ENCODE assay signal across 7 cellular contexts in genomic region chr7:43778293-43779031, GRCh38. TPM values are rescaled to one million over a fixed set of nuclear protein-coding genes. Genes with fewer than 3 reads are reported as not detected.
DNase-seq lines count a peak whose midpoint lies in the region; ATAC-seq, FAIRE-seq and TF ChIP-seq lines count a peak whose summit lies in the region.
"Not testable (repeated sequence)": the region's sequence is repeated elsewhere in the genome, so short reads cannot be mapped to it uniquely, and the experiment has no call there.

No MANE protein-coding gene starts in this region.

- not testable (repeated sequence) for H3K9me2 ChIP-seq in PC-9 (ENCODE audit: insufficient read depth)

- not testable (repeated sequence) for TF ChIP-seq RAD21 in K562 (CRISPR knock-in tag; conservative IDR thresholded peaks at IDR 0.05 in 1 of 2, IDR thresholded peaks at IDR 0.05 in 1 of 2)

- peak; percentile 39; the same call in 2 of the 3 replicates for ATAC-seq in K562

- not testable (repeated sequence) for TF ChIP-seq POLR2A in K562 (conservative IDR thresholded peaks at IDR 0.05)

- not testable (repeated sequence) for H3K27ac Mint-ChIP-seq in Calu3 (ENCODE audit: unreplicated experiment); osteocyte (ENCODE audit: unreplicated experiment)

- H3K79me2 ChIP-seq in PC-9 (ENCODE audit: low read depth); K562 (ENCODE audit: control insufficient read depth, insufficient read depth, low read length): not testable (repeated sequence)

- not testable (repeated sequence) for H4K20me1 ChIP-seq in PC-9 (ENCODE audit: insufficient read depth); K562 (replicated peaks; ENCODE audit: control insufficient read depth, insufficient read depth, low read length)

- not testable (repeated sequence) for H3K9me1 ChIP-seq in K562 (ENCODE audit: control insufficient read depth, insufficient read depth, low read length)

- in situ Hi-C loops in K562 (cut with MboI), result not testable (repeated sequence)

- H3K9ac ChIP-seq in K562 (ENCODE audit: insufficient read depth in 1 of 2, low read depth in 2 of 2, low read length in 2 of 2), result not testable (repeated sequence)

- H3K4me1 ChIP-seq in HEK293 (ENCODE audit: control insufficient read depth, insufficient read depth, low read length), result not testable (repeated sequence)
- peaks cover 34% of the 10 kb centered on the region for H3K4me1 ChIP-seq in PC-9 (replicated peaks; ENCODE audit: insufficient read depth)
- H3K4me1 ChIP-seq in K562 (replicated peaks in 1 of 2; ENCODE audit: control insufficient read depth in 2 of 2, insufficient read depth in 2 of 2, low read length in 2 of 2), result peaks cover 11 to 16% of the 10 kb centered on the region in 2 experiments; a peak in 3 of 5 replicates

- H3K9me3 ChIP-seq in HEK293 (ENCODE audit: control insufficient read depth, insufficient read depth, low read depth, low read length); PC-9 (ENCODE audit: insufficient read depth, low read depth); K562 (replicated peaks; ENCODE audit: control insufficient read depth, insufficient read depth, low read depth, low read length): not testable (repeated sequence)

- not testable (repeated sequence) for DNase-seq in Calu3; K562 (ENCODE audit: extremely low read depth in 1 of 4, low spot score in 3 of 4)
- peak in 1 of 2 experiments; percentile 83 for DNase-seq in PC-9
- peak; percentile 26 for DNase-seq in activated CD8-positive, alpha-beta memory T cell treated with anti-CD3 and anti-CD28 coated beads for 24 hours
- peak; percentile 22 for DNase-seq in cardiac septum (ENCODE audit: low spot score)
- peak; percentile 36 for DNase-seq in osteocyte (ENCODE audit: extremely low spot score, unreplicated experiment)

- not testable (repeated sequence) for H3K27me3 Mint-ChIP-seq in Calu3 (ENCODE audit: unreplicated experiment); osteocyte (ENCODE audit: unreplicated experiment)

- H3K4me3 Mint-ChIP-seq in Calu3 (ENCODE audit: low read depth, unreplicated experiment), result peak overlapping the region; percentile 70
- not testable (repeated sequence) for H3K4me3 Mint-ChIP-seq in osteocyte (ENCODE audit: unreplicated experiment)

- POLR2A ChIA-PET in HEK293 (lab: Yijun Ruan, JAX), result not testable (repeated sequence)
- POLR2A ChIA-PET in PC-9 (lab: Charles Lee; ENCODE audit: unreplicated experiment) (interaction anchor here (0.9 kb wide), 1 partner anchor 196 kb away, joined by 4 read pairs; the partner anchor contains the start of gene STK17A), K562 (lab: Yijun Ruan, JAX) (interaction anchor here (0.6 to 1.6 kb wide), 3 partner anchors 10 to 32 kb away, joined by 3 to 4 read pairs (median 4); no protein-coding TSS in a partner anchor)

- H3F3A ChIP-seq in PC-9 (ENCODE audit: insufficient read depth, low read depth), result peaks cover 23% of the 10 kb centered on the region; the same call in 1 of the 2 replicates

- TF ChIP-seq CTCF in Calu3 (IDR thresholded peaks at IDR 0.05; ENCODE audit: unreplicated experiment); HEK293 (tag by site-specific recombination; IDR thresholded peaks at IDR 0.05); PC-9 (conservative IDR thresholded peaks at IDR 0.05); K562 (IDR thresholded peaks at IDR 0.05 in 2 of 3, conservative IDR thresholded peaks at IDR 0.05 in 1 of 3; ENCODE audit: insufficient read depth in 2 of 3, low read depth in 1 of 3, low read length in 3 of 3); osteocyte (IDR thresholded peaks at IDR 0.05): not testable (repeated sequence)

- H3K27ac ChIP-seq in HEK293 (ENCODE audit: extremely low read depth, low read depth, low read length), result not testable (repeated sequence)
- H3K27ac ChIP-seq in PC-9 (0 out of 2 replicates have a peak overlapping the region, but pooled peaks have one; percentile 25), K562 (ENCODE audit: extremely low read depth, low read depth, low read length) (peak overlapping the region; percentile 67; the same call in 2 of the 3 replicates)

- H3K4me1 Mint-ChIP-seq in Calu3 (ENCODE audit: low read depth, unreplicated experiment), result peaks cover 16% of the 10 kb centered on the region
- not testable (repeated sequence) for H3K4me1 Mint-ChIP-seq in osteocyte (ENCODE audit: unreplicated experiment)

- not testable (repeated sequence) for H3K9me3 Mint-ChIP-seq in Calu3 (ENCODE audit: low read depth, unreplicated experiment); osteocyte (ENCODE audit: unreplicated experiment)

- BruUV-seq in Calu3 (replicated peaks; lab: Mats Ljungman, UMichigan); PC-9 (replicated peaks; lab: Mats Ljungman, UMichigan); K562 (replicated peaks; lab: Mats Ljungman, UMichigan): not testable (repeated sequence)

- peak overlapping the region; percentile 39; the same call in 1 of the 2 replicates for H2AFZ ChIP-seq in PC-9
- 0 out of 2 replicates have a peak overlapping the region, but pooled peaks have one; percentile 51 for H2AFZ ChIP-seq in K562 (ENCODE audit: low read depth, low read length)

- FAIRE-seq in K562 (lab: Jason Lieb, UNC), result not testable (repeated sequence)

- not testable (repeated sequence) for TF ChIP-seq EP300 in K562 (IDR thresholded peaks at IDR 0.05; ENCODE audit: low read length)

- not testable (repeated sequence) for H3K4me3 ChIP-seq in HEK293 (ENCODE audit: low read depth, low read length); K562
- H3K4me3 ChIP-seq in PC-9, result peak overlapping the region; percentile 43; the same call in 1 of the 2 replicates

- intact Hi-C loops in Calu3 (cut with micrococcal nuclease; ENCODE audit: unreplicated experiment); cardiac septum (cut with DNase I): not testable (repeated sequence)
- intact Hi-C loops in PC-9 (cut with micrococcal nuclease; ENCODE audit: unreplicated experiment), result loop anchor here (2.0 kb wide), 2 partner anchors 14 to 50 kb away; partner anchors contain the start of gene COA1
- intact Hi-C loops in K562 (cut with micrococcal nuclease), result loop anchor here (2.0 kb wide), 1 partner anchor 14 kb away; no protein-coding TSS in a partner anchor

- CTCF ChIA-PET in Calu3 (lab: Charles Lee); HEK293 (lab: Yijun Ruan, JAX); PC-9 (lab: Charles Lee); K562 (lab: Yijun Ruan, JAX; ENCODE audit: low intra/inter-chr PET ratio): not testable (repeated sequence)

- not testable (repeated sequence) for H3K36me3 Mint-ChIP-seq in Calu3 (ENCODE audit: insufficient read depth, unreplicated experiment)
- peaks cover 11% of the 10 kb centered on the region for H3K36me3 Mint-ChIP-seq in osteocyte (ENCODE audit: unreplicated experiment)

- not testable (repeated sequence) for H3K36me3 ChIP-seq in HEK293 (ENCODE audit: control insufficient read depth in 2 of 2, insufficient read depth in 1 of 2, low read length in 2 of 2); PC-9 (ENCODE audit: low read depth); K562 (ENCODE audit: control insufficient read depth, insufficient read depth, low read length)

- peak overlapping the region; percentile 73 for H3K4me2 ChIP-seq in PC-9
- peak overlapping the region; percentile 55 for H3K4me2 ChIP-seq in K562 (ENCODE audit: insufficient read depth, low read length)

- WGBS in K562 (ENCODE audit: insufficient coverage, low coverage, missing lambda C conversion rate), result 68% methylated on average over 13 of the region's 18 CpGs

- not testable (repeated sequence) for H3K27me3 ChIP-seq in PC-9 (ENCODE audit: insufficient read depth, low read depth); K562 (ENCODE audit: control insufficient read depth in 2 of 2, insufficient read depth in 2 of 2, low read length in 2 of 2)

RNA-seq across cellular contexts. Expression of gene BLVRA, which starts 20.0 kb away (rescaled TPM):
- total RNA-seq in Calu3 (2022) (29.8 and 36.4 TPM in 2 replicates), PC-9 (2021) (36.4 and 49.5 TPM in 2 replicates), K562 (2014; rRNA removed) (48.2 and 59.6 TPM in 2 replicates), K562 (2014; rRNA removed; fragmentation: Illumina TruSeq; extraction: Trizol) (54.4 and 54.8 TPM in 2 replicates), K562 (2015; rRNA removed; fragmentation: Illumina TruSeq; extraction: Trizol) (48.3 and 48.5 TPM in 2 replicates), K562 (2021) (50.9 and 56.6 TPM in 2 replicates), cardiac septum (48.6 TPM), osteocyte (19.0 and 21.2 TPM in 2 replicates)
- total RNA-seq in K562 (2011; cell fraction: chromatin; rRNA removed; ENCODE audit: low replicate concordance), result 13.8 and 14.5 TPM in 2 replicates
- total RNA-seq in K562 (2011; cell fraction: nucleolus; rRNA removed), result 9.5 and 15.5 TPM in 2 replicates
- 13.6 and 14.7 TPM in 2 replicates for total RNA-seq in K562 (2011; cell fraction: nucleoplasm; rRNA removed)
- polyA plus RNA-seq in K562 (2011; rRNA removed) (52.5 and 61.5 TPM in 2 replicates), K562 (2014; fragmentation: Illumina TruSeq; extraction: Trizol) (64.2 and 69.0 TPM in 2 replicates), K562 (2014; fragmentation: Nextera tagmentation; extraction: Ambion mirVana) (100 to 1,000 TPM; 125 to 147 TPM), K562 (2014; rRNA removed) (77.7 and 79.7 TPM in 2 replicates)
- polyA plus RNA-seq in K562 (2011; cell fraction: cytosol; rRNA removed), result 29.0 and 42.5 TPM in 2 replicates
- polyA plus RNA-seq in K562 (2011; cell fraction: nucleus; rRNA removed), result 11.2 and 19.2 TPM in 2 replicates
- polyA plus RNA-seq in K562 (2012), result 79.1 and 113 TPM in 2 replicates
- polyA minus RNA-seq in K562 (2011; rRNA and poly(A)+ RNA removed), result 36.3 and 37.4 TPM in 2 replicates
- polyA minus RNA-seq in K562 (2011; cell fraction: cytosol; rRNA and poly(A)+ RNA removed), result 20.9 and 23.4 TPM in 2 replicates
- 6.1 and 10.4 TPM in 2 replicates for polyA minus RNA-seq in K562 (2011; cell fraction: nucleus; rRNA and poly(A)+ RNA removed)

RNA-seq across cellular contexts. Expression of gene COA1, which starts 49.1 kb away (rescaled TPM):
- 101 and 109 TPM in 2 replicates for total RNA-seq in Calu3 (2022)
- total RNA-seq in PC-9 (2021), result 128 and 151 TPM in 2 replicates
- total RNA-seq in K562 (2011; cell fraction: chromatin; rRNA removed; ENCODE audit: low replicate concordance), result 181 and 261 TPM in 2 replicates
- total RNA-seq in K562 (2011; cell fraction: nucleolus; rRNA removed), result 81.2 and 117 TPM in 2 replicates
- total RNA-seq in K562 (2011; cell fraction: nucleoplasm; rRNA removed), result 236 and 385 TPM in 2 replicates
- total RNA-seq in K562 (2014; rRNA removed), result 105 and 109 TPM in 2 replicates
- total RNA-seq in K562 (2014; rRNA removed; fragmentation: Illumina TruSeq; extraction: Trizol), result 197 TPM in 2 replicates
- total RNA-seq in K562 (2015; rRNA removed; fragmentation: Illumina TruSeq; extraction: Trizol), result 130 and 143 TPM in 2 replicates
- total RNA-seq in K562 (2021), result 137 and 149 TPM in 2 replicates
- polyA plus RNA-seq in K562 (2011; rRNA removed), result 98.9 and 105 TPM in 2 replicates
- polyA plus RNA-seq in K562 (2011; cell fraction: cytosol; rRNA removed), result 79.1 and 145 TPM in 2 replicates
- polyA plus RNA-seq in K562 (2011; cell fraction: nucleus; rRNA removed), result 90.7 and 107 TPM in 2 replicates
- polyA plus RNA-seq in K562 (2012), result 163 and 167 TPM in 2 replicates
- polyA plus RNA-seq in K562 (2014; fragmentation: Illumina TruSeq; extraction: Trizol), result 190 and 215 TPM in 2 replicates
- 100 to 1,000 TPM; 432 to 463 TPM for polyA plus RNA-seq in K562 (2014; fragmentation: Nextera tagmentation; extraction: Ambion mirVana)
- polyA plus RNA-seq in K562 (2014; rRNA removed), result 181 and 203 TPM in 2 replicates
- 110 and 121 TPM in 2 replicates for polyA minus RNA-seq in K562 (2011; rRNA and poly(A)+ RNA removed)
- 39.2 and 42.5 TPM in 2 replicates for polyA minus RNA-seq in K562 (2011; cell fraction: cytosol; rRNA and poly(A)+ RNA removed)
- 60.6 and 89.1 TPM in 2 replicates for polyA minus RNA-seq in K562 (2011; cell fraction: nucleus; rRNA and poly(A)+ RNA removed)
- total RNA-seq in cardiac septum, result 62.4 TPM
- total RNA-seq in osteocyte, result 45.9 and 47.8 TPM in 2 replicates
